In the genomic region with DNA sequence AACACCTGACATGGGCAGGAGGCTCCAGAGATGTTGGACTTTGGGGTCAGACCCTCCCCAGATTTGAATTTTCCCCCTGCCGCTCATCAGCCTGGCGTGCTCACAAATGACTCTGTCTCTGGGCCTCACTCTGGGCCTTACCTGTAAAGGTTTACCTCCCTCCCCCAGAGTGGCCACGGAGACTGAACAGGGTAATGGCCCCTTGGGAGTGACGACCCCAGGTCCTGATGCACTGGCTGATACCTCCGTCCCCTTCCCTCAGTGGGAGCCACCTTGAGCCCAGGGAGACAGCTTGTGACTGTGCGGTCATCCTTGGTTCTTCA, we compare ENCODE assay signal across 22 cellular contexts. TPM values are rescaled to one million over a fixed set of nuclear protein-coding genes. Genes with fewer than 3 reads are reported as not detected.
"Had no signal": no experiment of that assay in that cellular context is flagged by ENCODE, and none has a peak within 500 bp of the region (broad histone marks: within the 10 kb centered on the region; RNA-seq: fewer than 3 reads in every experiment).

No MANE protein-coding gene starts in this region.

- H3K9me3 Mint-ChIP-seq: activated CD4-positive, alpha-beta memory T cell treated with anti-CD3 and anti-CD28 coated beads for 36 hours; activated naive CD4-positive, alpha-beta T cell treated with anti-CD3 and anti-CD28 coated beads for 36 hours; naive thymus-derived CD8-positive, alpha-beta T cell; stimulated activated naive CD8-positive, alpha-beta T cell treated with anti-CD3 and anti-CD28 coated beads, Interleukin-15, Interleukin-2, amounts not matched to agents 100 ng/mL and 50 ng/mL, for 24 hours had no signal

- H3K27me3 ChIP-seq: body of pancreas, colonic mucosa, foreskin keratinocyte, heart left ventricle, pancreas, suprapubic skin had no signal

- H3K36me3 ChIP-seq: colonic mucosa, pancreas had no signal

- H3K27ac Mint-ChIP-seq: activated CD4-positive, alpha-beta memory T cell treated with anti-CD3 and anti-CD28 coated beads for 36 hours; activated naive CD4-positive, alpha-beta T cell treated with anti-CD3 and anti-CD28 coated beads for 36 hours; stimulated activated naive CD8-positive, alpha-beta T cell treated with anti-CD3 and anti-CD28 coated beads, Interleukin-15, Interleukin-2, amounts not matched to agents 100 ng/mL and 50 ng/mL, for 24 hours had no signal

- H3K9me3 ChIP-seq: body of pancreas, colonic mucosa, heart left ventricle, pancreas, suprapubic skin had no signal

- ATAC-seq: body of pancreas; foreskin keratinocyte; heart left ventricle; naive thymus-derived CD8-positive, alpha-beta T cell; pancreas had no signal

- H3K27me3 Mint-ChIP-seq: activated CD4-positive, alpha-beta memory T cell treated with anti-CD3 and anti-CD28 coated beads for 36 hours; naive thymus-derived CD8-positive, alpha-beta T cell; stimulated activated naive CD8-positive, alpha-beta T cell treated with anti-CD3 and anti-CD28 coated beads, Interleukin-15, Interleukin-2, amounts not matched to agents 100 ng/mL and 50 ng/mL, for 24 hours had no signal

- DNase-seq: activated CD4-positive, alpha-beta memory T cell treated with anti-CD3 and anti-CD28 coated beads for 36 hours; activated naive CD4-positive, alpha-beta T cell treated with anti-CD3 and anti-CD28 coated beads for 36 hours; activated T-cell treated with anti-CD3 and anti-CD28 coated beads, Interleukin-2, amount 50 U/mL, for 1 hour; body of pancreas; central memory CD4-positive, alpha-beta T cell; colonic mucosa; foreskin keratinocyte; kidney glomerular epithelial cell; mesendoderm; stimulated activated CD4-positive, alpha-beta T cell treated with anti-CD3 and anti-CD28 coated beads, Interleukin-12 subunit alpha, Interleukin-12 subunit beta, amount 100 ng/mL, for 4 hours; stimulated activated CD4-positive, alpha-beta T cell treated with anti-CD3 and anti-CD28 coated beads, Interleukin-1b, Interleukin-23, amount 100 ng/mL, for 48 hours; stimulated activated CD8-positive, alpha-beta memory T cell treated with anti-CD3 and anti-CD28 coated beads, Interleukin-4, amount 100 ng/mL, for 48 hours; trophoblast cell; WERI-Rb-1 had no signal

- H3K4me1 ChIP-seq: colonic mucosa, foreskin keratinocyte had no signal

- H3K4me3 ChIP-seq: body of pancreas, colonic mucosa, heart left ventricle, pancreas, suprapubic skin had no signal

- H3K4me3 Mint-ChIP-seq: activated CD4-positive, alpha-beta memory T cell treated with anti-CD3 and anti-CD28 coated beads for 36 hours; activated naive CD4-positive, alpha-beta T cell treated with anti-CD3 and anti-CD28 coated beads for 36 hours; naive thymus-derived CD8-positive, alpha-beta T cell; stimulated activated naive CD8-positive, alpha-beta T cell treated with anti-CD3 and anti-CD28 coated beads, Interleukin-15, Interleukin-2, amounts not matched to agents 100 ng/mL and 50 ng/mL, for 24 hours had no signal

- H3K36me3 Mint-ChIP-seq: activated CD4-positive, alpha-beta memory T cell treated with anti-CD3 and anti-CD28 coated beads for 36 hours; naive thymus-derived CD8-positive, alpha-beta T cell had no signal

- H3K27ac ChIP-seq: body of pancreas, colonic mucosa, foreskin keratinocyte, pancreas, suprapubic skin, WERI-Rb-1 had no signal

RNA-seq across cellular contexts. Expression of gene SLC25A47, which starts 23.9 kb away (rescaled TPM):
- total RNA-seq: activated CD4-positive, alpha-beta memory T cell treated with anti-CD3 and anti-CD28 coated beads for 36 hours; activated naive CD4-positive, alpha-beta T cell treated with anti-CD3 and anti-CD28 coated beads for 36 hours; body of pancreas; colonic mucosa; epithelial cell of proximal tubule; foreskin keratinocyte; heart left ventricle; naive thymus-derived CD8-positive, alpha-beta T cell; T-helper 2 cell treated with Interferon-gamma antibody and Interleukin-4, amounts not matched to agents 100 ng/mL and 5 ng/mL, for 36 hours had no signal
- polyA plus RNA-seq: fibroblast of lung; foreskin keratinocyte; heart left ventricle; naive thymus-derived CD8-positive, alpha-beta T cell had no signal
